Comparison of ENCODE assay signal across 32 cellular contexts in the genomic region with DNA sequence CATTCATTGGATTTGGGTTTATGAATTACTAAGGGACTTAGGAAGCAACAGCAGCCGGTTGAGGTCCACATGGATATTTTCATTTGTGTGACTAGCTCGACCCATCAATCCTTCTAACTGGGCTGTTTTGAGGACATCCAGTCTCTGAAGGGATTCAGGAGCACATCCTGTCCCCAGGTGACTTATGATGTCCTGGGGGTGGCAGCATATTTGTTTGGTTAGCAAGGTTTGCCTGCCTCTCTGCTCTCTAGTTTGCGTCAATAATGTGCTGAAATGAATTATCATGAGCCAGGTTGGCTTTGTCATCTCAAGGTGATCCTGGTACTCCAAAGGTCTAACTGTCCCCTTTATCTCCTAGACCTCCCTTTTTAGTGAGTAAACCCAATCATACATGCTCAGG. TPM values are rescaled to one million over a fixed set of nuclear protein-coding genes. Genes with fewer than 3 reads are reported as not detected.
"Had no signal": no experiment of that assay in that cellular context is flagged by ENCODE, and none has a peak within 500 bp of the region (broad histone marks: within the 10 kb centered on the region; RNA-seq: fewer than 3 reads in every experiment).

No MANE protein-coding gene starts in this region.

- H3K27me3 ChIP-seq: ascending aorta, brain microvascular endothelial cell, dorsolateral prefrontal cortex, foreskin keratinocyte, gastrocnemius medialis, heart left ventricle had no signal

- DNase-seq: activated CD4-positive, alpha-beta memory T cell treated with anti-CD3 and anti-CD28 coated beads, Interleukin-2, amount 10 ng/mL, durations not matched to agents 7 days and 5 days; activated CD4-positive, alpha-beta T cell treated with anti-CD3 and anti-CD28 coated beads for 1 hour; activated CD4-positive, alpha-beta T cell treated with anti-CD3 and anti-CD28 coated beads for 4 hours; activated CD4-positive, alpha-beta T cell treated with anti-CD3 and anti-CD28 coated beads, Interleukin-2, amount 10 ng/mL, durations not matched to agents 7 days and 5 days; activated CD4-positive, alpha-beta T cell treated with anti-CD3 and anti-CD28 coated beads, Interleukin-2, amount 50 U/mL, for 4 hours; activated CD8-positive, alpha-beta memory T cell treated with anti-CD3 and anti-CD28 coated beads, Interleukin-2, amount 50 U/mL, for 48 hours; activated gamma-delta T cell; activated naive CD4-positive, alpha-beta T cell; activated naive CD4-positive, alpha-beta T cell treated with anti-CD3 and anti-CD28 coated beads, Interleukin-2, amount 10 ng/mL, durations not matched to agents 7 days and 5 days; activated naive CD8-positive, alpha-beta T cell treated with anti-CD3 and anti-CD28 coated beads, Interleukin-2, amount 10 ng/mL, durations not matched to agents 7 days and 5 days; activated T-cell treated with anti-CD3 and anti-CD28 coated beads for 4 hours; activated T-cell treated with anti-CD3 and anti-CD28 coated beads, Interleukin-2, amount 50 U/mL, for 24 hours; activated T-cell treated with anti-CD3 and anti-CD28 coated beads, Interleukin-2, amount 50 U/mL, for 72 hours; brain microvascular endothelial cell; dorsolateral prefrontal cortex; effector memory CD4-positive, alpha-beta T cell; endodermal cell; foreskin keratinocyte; gastrocnemius medialis; glutamatergic neuron; heart left ventricle; T-helper 2 cell had no signal

- H3K36me3 ChIP-seq: ascending aorta, brain microvascular endothelial cell, gastrocnemius medialis, heart left ventricle had no signal

- H3K9me3 ChIP-seq: ascending aorta, gastrocnemius medialis, heart left ventricle had no signal

- H3K4me1 ChIP-seq: ascending aorta, foreskin keratinocyte, gastrocnemius medialis, heart left ventricle had no signal

- H3K4me3 ChIP-seq: ascending aorta, coronary artery, dorsolateral prefrontal cortex, gastrocnemius medialis, heart left ventricle had no signal

- FAIRE-seq: bronchial epithelial cell had no signal

- H3K27ac ChIP-seq: ascending aorta, brain microvascular endothelial cell, coronary artery, dorsolateral prefrontal cortex, foreskin keratinocyte, gastrocnemius medialis, heart left ventricle, VCaP had no signal

- ATAC-seq: activated naive CD4-positive, alpha-beta T cell treated with anti-CD3 and anti-CD28 coated beads, Interleukin-2, amount 50 U/mL, for 72 hours; activated T-cell treated with anti-CD3 and anti-CD28 coated beads, Interleukin-2, amount 50 U/mL, for 72 hours; esophagus mucosa; foreskin keratinocyte; gastrocnemius medialis; heart left ventricle; WTC11 had no signal

RNA-seq across cellular contexts. Expression of a gene that starts 27.0 kb away (rescaled TPM):
- total RNA-seq: activated CD4-positive, alpha-beta memory T cell treated with anti-CD3 and anti-CD28 coated beads, Interleukin-2, amount 10 ng/mL, durations not matched to agents 7 days and 5 days; activated CD4-positive, alpha-beta T cell treated with anti-CD3 and anti-CD28 coated beads, Interleukin-2, amount 10 ng/mL, durations not matched to agents 7 days and 5 days; activated naive CD4-positive, alpha-beta T cell treated with anti-CD3 and anti-CD28 coated beads, Interleukin-2, amount 50 U/mL, for 72 hours; activated naive CD8-positive, alpha-beta T cell treated with anti-CD3 and anti-CD28 coated beads, Interleukin-2, amount 10 ng/mL, durations not matched to agents 7 days and 5 days; activated T-cell treated with anti-CD3 and anti-CD28 coated beads, Interleukin-2, amount 50 U/mL, for 72 hours; ascending aorta; bronchial epithelial cell; cardiac septum; cerebellum; endodermal cell; esophagus mucosa; foreskin keratinocyte; heart left ventricle; T-helper 1 cell treated with Interleukin-12 subunit alpha and Interleukin-12 subunit beta and Interleukin-4 antibody, amounts not matched to agents 30 ng/mL and 1 ng/mL, for 36 hours; WTC11 had no signal
- polyA plus RNA-seq: foreskin keratinocyte, heart left ventricle had no signal
